In the genomic region with DNA sequence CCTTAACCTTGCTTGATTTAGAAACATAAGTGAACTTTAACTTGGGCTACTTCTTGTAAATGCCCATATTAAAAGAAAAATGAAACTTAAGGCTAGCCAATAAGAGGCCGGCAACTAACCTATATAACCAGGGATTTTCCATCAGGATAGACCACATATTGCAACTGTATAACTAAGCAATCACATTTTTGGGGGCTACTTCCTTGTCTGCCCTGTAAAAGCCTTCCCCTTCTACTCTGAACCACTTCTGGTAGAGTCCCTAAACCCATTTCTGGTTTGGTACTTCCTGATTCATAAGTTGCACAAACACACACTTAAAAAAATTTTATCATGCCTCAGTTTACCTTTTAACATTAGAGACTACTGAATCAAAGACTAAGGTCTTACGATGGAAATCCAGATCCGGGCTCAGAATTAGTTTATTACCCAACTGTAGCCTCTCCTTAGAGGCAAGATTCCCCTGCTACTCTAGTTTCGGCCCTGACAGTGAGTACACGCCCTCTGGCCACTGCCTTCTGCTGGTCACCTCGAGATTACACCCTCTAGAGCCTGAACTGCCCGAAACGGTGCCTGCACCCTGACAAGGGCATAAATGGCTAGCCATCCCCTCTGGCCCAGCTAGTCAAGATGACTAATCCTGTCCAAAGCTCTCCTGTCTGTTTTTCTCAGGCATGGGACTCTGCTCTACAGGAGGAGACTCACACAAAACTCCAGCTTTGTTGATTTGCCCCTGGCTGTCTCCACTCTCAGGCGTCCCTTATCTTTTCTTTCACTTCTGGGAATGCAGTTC, we compare ENCODE assay signal across 18 cellular contexts.
A peak's percentile ranks its signal among the peaks of the same experiment; 100 is the strongest.
DNase-seq lines count a peak whose midpoint lies in the region; ATAC-seq, FAIRE-seq and TF ChIP-seq lines count a peak whose summit lies in the region.
"Had no signal": no experiment of that assay in that cellular context is flagged by ENCODE, and none has a peak within 500 bp of the region (broad histone marks: within the 10 kb centered on the region; RNA-seq: fewer than 3 reads in every experiment).

No MANE protein-coding gene starts in this region.

- CTCF ChIA-PET in CD4-positive, alpha-beta memory T cell (lab: Charles Lee; ENCODE audit: partially characterized antibody) = no interaction called here

- H2AK5ac ChIP-seq in mesendoderm (ENCODE audit: low read length) = no peak overlapping the region

- H3K27ac Mint-ChIP-seq in astrocyte (ENCODE audit: unreplicated experiment) = no peak overlapping the region
- no peak overlapping the region for H3K27ac Mint-ChIP-seq in T-helper 2 cell treated with Interferon-gamma antibody and Interleukin-4, amounts not matched to agents 5 μg/mL and 100 μg/mL, for 36 hours
- no peak overlapping the region for H3K27ac Mint-ChIP-seq in CD4-positive, alpha-beta memory T cell
- H3K27ac Mint-ChIP-seq: effector memory CD8-positive, alpha-beta T cell had no signal

- ATAC-seq in GM21367 (IDR thresholded peaks at IDR 0.05; ENCODE audit: unreplicated experiment) = no peak
- ATAC-seq: effector memory CD8-positive, alpha-beta T cell; Panc1 had no signal

- H4K5ac ChIP-seq in mesendoderm (ENCODE audit: low read length) = no peak overlapping the region

- intact Hi-C loops in CD4-positive, alpha-beta memory T cell (cut with micrococcal nuclease) = no loop called here

- FAIRE-seq in astrocyte (lab: Jason Lieb, UNC) = no peak

- H2BK15ac ChIP-seq in mesendoderm (replicated peaks; ENCODE audit: low read depth) = no peak overlapping the region

- no CpG with 5 or more reads among the region's 9 CpGs for WGBS in mesendoderm (ENCODE audit: extremely low coverage, insufficient coverage, low lambda C conversion rate)

- H3K4me2 ChIP-seq in astrocyte (ENCODE audit: low read length) (no peak overlapping the region), mesendoderm (ENCODE audit: low read length) (no peak overlapping the region)
- H3K4me2 ChIP-seq: KMS-11 had no signal

- no peaks in the 10 kb centered on the region for H4K20me1 ChIP-seq in astrocyte (ENCODE audit: insufficient read depth, low read length)

- H3K18ac ChIP-seq in mesendoderm (ENCODE audit: low read length) = no peak overlapping the region

- POLR2A ChIA-PET in CD4-positive, alpha-beta memory T cell (lab: Charles Lee; ENCODE audit: partially characterized antibody) = no interaction called here

- H3K4me1 ChIP-seq in astrocyte (ENCODE audit: insufficient read depth, low read length) (peaks cover 8% of the 10 kb centered on the region), mesendoderm (ENCODE audit: control insufficient read depth, low read depth, low read length) (no peaks in the 10 kb centered on the region)
- H3K4me1 ChIP-seq in CD4-positive, alpha-beta memory T cell (ENCODE audit: insufficient read depth, low read length) = no peaks in the 10 kb centered on the region
- H3K4me1 ChIP-seq: BE2C, right lobe of liver, thyroid gland had no signal

- no peak for TF ChIP-seq CTCF in astrocyte (IDR thresholded peaks at IDR 0.05; ENCODE audit: insufficient read depth, low read depth, low read length)

- H3K36me3 ChIP-seq in astrocyte (ENCODE audit: insufficient read depth, low read length) = no peaks in the 10 kb centered on the region
- H3K36me3 ChIP-seq in mesendoderm (ENCODE audit: control insufficient read depth, insufficient read depth, low read length) = no peaks in the 10 kb centered on the region
- no peaks in the 10 kb centered on the region for H3K36me3 ChIP-seq in CD4-positive, alpha-beta memory T cell (ENCODE audit: insufficient read depth, low read length)
- H3K36me3 ChIP-seq: BE2C, right lobe of liver, thyroid gland had no signal

- DNase-seq in Daoy (ENCODE audit: low read depth) = peak; percentile 22
- DNase-seq in HuH-7 (ENCODE audit: low spot score) = peak; percentile 22
- DNase-seq in astrocyte (ENCODE audit: low read depth) = peak; percentile 12
- peak; percentile 57 for DNase-seq in mesendoderm
- DNase-seq in NAMALWA (ENCODE audit: low spot score) = no peak
- DNase-seq in T-helper 2 cell treated with Interferon-gamma antibody and Interleukin-4, amounts not matched to agents 5 μg/mL and 100 μg/mL, for 36 hours (ENCODE audit: low spot score) = no peak
- DNase-seq in CD4-positive, alpha-beta memory T cell = no peak
- DNase-seq: activated naive CD4-positive, alpha-beta T cell treated with anti-CD3 and anti-CD28 coated beads, Interleukin-2, amount 50 U/mL, for 16 hours; BE2C; DMS153; effector memory CD8-positive, alpha-beta T cell; NCI-H524; right lobe of liver; stimulated activated CD4-positive, alpha-beta T cell treated with anti-CD3 and anti-CD28 coated beads, Interleukin-2, amount 100 ng/mL, for 24 hours; thyroid gland had no signal

- no peak overlapping the region for H3K4me3 Mint-ChIP-seq in astrocyte (ENCODE audit: unreplicated experiment)
- H3K4me3 Mint-ChIP-seq in T-helper 2 cell treated with Interferon-gamma antibody and Interleukin-4, amounts not matched to agents 5 μg/mL and 100 μg/mL, for 36 hours = no peak overlapping the region
- no peak overlapping the region for H3K4me3 Mint-ChIP-seq in CD4-positive, alpha-beta memory T cell
- H3K4me3 Mint-ChIP-seq: effector memory CD8-positive, alpha-beta T cell had no signal

- no peaks in the 10 kb centered on the region for H3K9me3 ChIP-seq in astrocyte (ENCODE audit: insufficient read depth, low read depth, low read length)
- no peaks in the 10 kb centered on the region for H3K9me3 ChIP-seq in CD4-positive, alpha-beta memory T cell (ENCODE audit: control insufficient read depth in 1 of 2, low read length in 2 of 2)
- H3K9me3 ChIP-seq: BE2C, right lobe of liver, thyroid gland had no signal

- no peak overlapping the region for H3K4me3 ChIP-seq in astrocyte (ENCODE audit: insufficient read depth, low read depth, low read length)
- no peak overlapping the region for H3K4me3 ChIP-seq in mesendoderm (ENCODE audit: low read length)
- no peak overlapping the region for H3K4me3 ChIP-seq in CD4-positive, alpha-beta memory T cell (ENCODE audit: low read length in 2 of 2)
- H3K4me3 ChIP-seq: right lobe of liver, thyroid gland had no signal

- H3K9ac ChIP-seq in astrocyte (ENCODE audit: low read length) (no peak overlapping the region), mesendoderm (ENCODE audit: low read length) (no peak overlapping the region)
- H3K9ac ChIP-seq: KMS-11 had no signal

- no peak overlapping the region for H3K56ac ChIP-seq in mesendoderm (ENCODE audit: low read length)

- no peaks in the 10 kb centered on the region for H3K79me1 ChIP-seq in mesendoderm (ENCODE audit: low read length)

- H3K79me2 ChIP-seq in astrocyte (ENCODE audit: insufficient read depth, low read length) = no peaks in the 10 kb centered on the region
- no peaks in the 10 kb centered on the region for H3K79me2 ChIP-seq in mesendoderm (ENCODE audit: control insufficient read depth, insufficient read depth, low read length)

- H3K27me3 Mint-ChIP-seq in astrocyte (ENCODE audit: low read depth, unreplicated experiment) = no peaks in the 10 kb centered on the region
- H3K27me3 Mint-ChIP-seq in T-helper 2 cell treated with Interferon-gamma antibody and Interleukin-4, amounts not matched to agents 5 μg/mL and 100 μg/mL, for 36 hours (ENCODE audit: low read depth) = no peaks in the 10 kb centered on the region
- H3K27me3 Mint-ChIP-seq in CD4-positive, alpha-beta memory T cell = no peaks in the 10 kb centered on the region
- H3K27me3 Mint-ChIP-seq: effector memory CD8-positive, alpha-beta T cell had no signal

- H3K4ac ChIP-seq in mesendoderm (ENCODE audit: low read depth, low read length) = no peak overlapping the region

- H2BK120ac ChIP-seq in mesendoderm (ENCODE audit: low read depth, low read length) = no peak overlapping the region

- no peak overlapping the region for H3K23ac ChIP-seq in mesendoderm (ENCODE audit: low read length)

- H3K27me3 ChIP-seq in astrocyte (ENCODE audit: insufficient read depth, low read length) (peaks cover 6% of the 10 kb centered on the region), mesendoderm (ENCODE audit: insufficient read depth, low read length, poor library complexity) (no peaks in the 10 kb centered on the region)
- no peaks in the 10 kb centered on the region for H3K27me3 ChIP-seq in CD4-positive, alpha-beta memory T cell (ENCODE audit: insufficient read depth, low read length)
- H3K27me3 ChIP-seq: BE2C, right lobe of liver, thyroid gland had no signal

- no peak overlapping the region for H2AFZ ChIP-seq in astrocyte (ENCODE audit: low read depth, low read length)

- peaks cover 14% of the 10 kb centered on the region for H3K9me3 Mint-ChIP-seq in astrocyte (ENCODE audit: unreplicated experiment)
- peaks cover under 1% of the 10 kb centered on the region for H3K9me3 Mint-ChIP-seq in T-helper 2 cell treated with Interferon-gamma antibody and Interleukin-4, amounts not matched to agents 5 μg/mL and 100 μg/mL, for 36 hours
- peaks cover 0 to 8% (median 5%) of the 10 kb centered on the region in 8 donors for H3K9me3 Mint-ChIP-seq in CD4-positive, alpha-beta memory T cell

- H2BK5ac ChIP-seq in mesendoderm (ENCODE audit: low read length) = no peak overlapping the region

- H4K8ac ChIP-seq in mesendoderm (ENCODE audit: low read depth, low read length) = no peak overlapping the region

- peaks cover 15% of the 10 kb centered on the region for H3K4me1 Mint-ChIP-seq in astrocyte (ENCODE audit: low read depth, unreplicated experiment)
- H3K4me1 Mint-ChIP-seq in T-helper 2 cell treated with Interferon-gamma antibody and Interleukin-4, amounts not matched to agents 5 μg/mL and 100 μg/mL, for 36 hours (ENCODE audit: low read depth) = no peaks in the 10 kb centered on the region
- no peaks in the 10 kb centered on the region for H3K4me1 Mint-ChIP-seq in CD4-positive, alpha-beta memory T cell

- no peaks in the 10 kb centered on the region for H3K36me3 Mint-ChIP-seq in astrocyte (ENCODE audit: low read depth, unreplicated experiment)
- H3K36me3 Mint-ChIP-seq in T-helper 2 cell treated with Interferon-gamma antibody and Interleukin-4, amounts not matched to agents 5 μg/mL and 100 μg/mL, for 36 hours (ENCODE audit: low read depth) = no peaks in the 10 kb centered on the region
- H3K36me3 Mint-ChIP-seq in CD4-positive, alpha-beta memory T cell = no peaks in the 10 kb centered on the region

- H3K27ac ChIP-seq in astrocyte (ENCODE audit: low read depth, low read length) (no peak overlapping the region), mesendoderm (ENCODE audit: low read depth, low read length) (no peak overlapping the region)
- no peak overlapping the region for H3K27ac ChIP-seq in CD4-positive, alpha-beta memory T cell (ENCODE audit: low read depth, low read length)
- H3K27ac ChIP-seq: KMS-11, right lobe of liver, thyroid gland had no signal

Comparison
In these comparisons a context has a peak if more than half of its experiments do, and no peak if none do; other contexts are left out.
1. DNase-seq: peak in Daoy (single experiment), HuH-7 (single experiment), astrocyte (single experiment) and mesendoderm (single experiment); none in NAMALWA (single experiment), T-helper 2 cell treated with Interferon-gamma antibody and Interleukin-4, amounts not matched to agents 5 μg/mL and 100 μg/mL, for 36 hours (single experiment) and CD4-positive, alpha-beta memory T cell (0 of 5).